Comparison of ENCODE assay signal across 18 cellular contexts in the genomic region with DNA sequence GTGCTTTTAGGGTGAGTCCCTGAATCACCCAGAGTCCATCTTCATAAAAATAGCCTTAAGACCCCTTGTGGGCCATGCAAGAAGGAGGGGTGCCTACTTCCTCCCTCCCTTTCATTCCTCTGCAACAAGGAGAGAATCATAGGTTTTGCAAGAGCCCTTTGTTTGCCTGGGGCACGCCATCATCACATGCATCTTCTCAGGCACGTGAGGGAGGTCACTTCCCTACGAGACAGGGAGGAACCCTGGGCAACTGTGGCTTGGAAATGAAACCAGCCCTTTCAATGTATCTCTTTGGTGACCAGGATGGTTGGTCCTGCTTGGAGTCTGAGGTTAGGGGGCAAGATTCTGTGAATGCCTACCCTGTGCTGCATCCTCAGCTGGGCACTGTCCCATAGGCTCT.
DNase-seq lines count a peak whose midpoint lies in the region; ATAC-seq and TF ChIP-seq lines count a peak whose summit lies in the region.
"Had no signal": no experiment of that assay in that cellular context is flagged by ENCODE, and none has a peak within 500 bp of the region (broad histone marks: within the 10 kb centered on the region; RNA-seq: fewer than 3 reads in every experiment).

No MANE protein-coding gene starts in this region.

- no peaks in the 10 kb centered on the region for H3K79me2 ChIP-seq in trophoblast cell (ENCODE audit: control insufficient read depth, insufficient read depth, low read length, poor library complexity)

- H3K4me1 ChIP-seq in RWPE2 (ENCODE audit: insufficient read depth, poor library complexity, severe bottlenecking): peaks cover 49% of the 10 kb centered on the region
- peaks cover 0 to 4% of the 10 kb centered on the region in 2 experiments for H3K4me1 ChIP-seq in trophoblast cell (ENCODE audit: control insufficient read depth in 1 of 2, insufficient read depth in 2 of 2, low read length in 2 of 2)

- H3K27me3 ChIP-seq in RWPE2 (ENCODE audit: insufficient read depth, poor library complexity, severe bottlenecking): no peaks in the 10 kb centered on the region
- H3K27me3 ChIP-seq in trophoblast cell (ENCODE audit: insufficient read depth, low read length): no peaks in the 10 kb centered on the region

- ATAC-seq in RWPE2 (ENCODE audit: low read depth) (no peak), HG03378 (IDR thresholded peaks at IDR 0.05; ENCODE audit: unreplicated experiment) (no peak), GM18520 (IDR thresholded peaks at IDR 0.05; ENCODE audit: unreplicated experiment) (no peak), GM18870 (IDR thresholded peaks at IDR 0.05; ENCODE audit: unreplicated experiment) (no peak)
- ATAC-seq: SK-N-SH treated with all-trans-retinoic acid at 6 μM for 48 hours had no signal

- H3K27ac ChIP-seq in RWPE2 (ENCODE audit: poor library complexity, severe bottlenecking) (peak overlapping the region; percentile 58), trophoblast cell (ENCODE audit: low read depth, low read length) (no peak overlapping the region)
- H3K27ac ChIP-seq: KMS-11 had no signal

- no peak overlapping the region for H2AFZ ChIP-seq in trophoblast cell (ENCODE audit: insufficient read depth, low read length, poor library complexity)

- no peak overlapping the region for H2BK12ac ChIP-seq in trophoblast cell (ENCODE audit: low read length)

- WGBS in trophoblast cell (ENCODE audit: extremely low coverage, insufficient coverage, insufficient read length): no CpG with 5 or more reads among the region's 3 CpGs

- no peak overlapping the region for H4K12ac ChIP-seq in trophoblast cell (ENCODE audit: low read depth, low read length)

- no peak overlapping the region for H2BK5ac ChIP-seq in trophoblast cell (ENCODE audit: low read depth, low read length, poor library complexity)

- H3K14ac ChIP-seq in trophoblast cell (ENCODE audit: low read length): no peak overlapping the region

- H4K8ac ChIP-seq in trophoblast cell (ENCODE audit: low read depth, low read length): no peak overlapping the region

- DNase-seq in ELR (ENCODE audit: low read depth) (peak; percentile 25), RWPE2 (ENCODE audit: low spot score) (no peak), globus pallidus (ENCODE audit: low spot score) (peak; percentile 31), trophoblast cell (peak; percentile 66 to 70), amniotic stem cell (lab: John Stamatoyannopoulos, UW) (no peak)
- DNase-seq: activated CD4-positive, alpha-beta T cell treated with anti-CD3 and anti-CD28 coated beads, Interleukin-2, amount 50 U/mL, for 4 hours; activated naive CD8-positive, alpha-beta T cell treated with anti-CD3 and anti-CD28 coated beads for 36 hours; activated T-cell treated with anti-CD3 and anti-CD28 coated beads, Interleukin-2, amount 50 U/mL, for 24 hours; effector CD8-positive, alpha-beta T cell; mesenchymal stem cell; NCI-H1694 treated with DMSO at 0.1 percent for 48 hours; NCI-H345; NK-92 treated with Interleukin-12 subunit alpha and Interleukin-12 subunit beta, amount 100 ng/mL, for 24 hours had no signal

- H3K9me3 ChIP-seq in RWPE2 (ENCODE audit: severe bottlenecking): no peaks in the 10 kb centered on the region
- peaks cover 2% of the 10 kb centered on the region for H3K9me3 ChIP-seq in trophoblast cell (ENCODE audit: insufficient read depth, low read depth, low read length)

- H3K4me3 ChIP-seq in RWPE2 (ENCODE audit: severe bottlenecking) (no peak overlapping the region), trophoblast cell (ENCODE audit: low read depth, low read length) (no peak overlapping the region)

- no peak overlapping the region for H3K18ac ChIP-seq in trophoblast cell (ENCODE audit: low read length)

- no peak overlapping the region for H3K4ac ChIP-seq in trophoblast cell (ENCODE audit: low read depth, low read length)

- no peak overlapping the region for H3K9ac ChIP-seq in trophoblast cell (ENCODE audit: low read length)
- H3K9ac ChIP-seq: KMS-11 had no signal

- H3K4me2 ChIP-seq in trophoblast cell (ENCODE audit: low read length): no peak overlapping the region
- H3K4me2 ChIP-seq: KMS-11 had no signal

- no peak overlapping the region for H3K23ac ChIP-seq in trophoblast cell (ENCODE audit: low read length)

- no peak overlapping the region for H2AK5ac ChIP-seq in trophoblast cell (ENCODE audit: low read length)

- TF ChIP-seq CTCF in RWPE2 (IDR thresholded peaks at IDR 0.05; ENCODE audit: poor library complexity, severe bottlenecking): no peak

- H3K79me1 ChIP-seq in trophoblast cell (ENCODE audit: low read length): no peaks in the 10 kb centered on the region

- no peak overlapping the region for H4K91ac ChIP-seq in trophoblast cell (ENCODE audit: low read depth, low read length)

- no peak overlapping the region for H2BK120ac ChIP-seq in trophoblast cell (ENCODE audit: insufficient read depth, low read length, poor library complexity)

- H3K36me3 ChIP-seq in RWPE2 (ENCODE audit: low read depth) (no peaks in the 10 kb centered on the region), trophoblast cell (ENCODE audit: control insufficient read depth in 1 of 2, insufficient read depth in 2 of 2, low read length in 2 of 2) (no peaks in the 10 kb centered on the region)

Comparison
In these comparisons a context has a peak if more than half of its experiments do, and no peak if none do; other contexts are left out.
1. DNase-seq: peak in ELR (single experiment), globus pallidus (single experiment) and trophoblast cell (2 of 2); none in RWPE2 (single experiment) and amniotic stem cell (single experiment).